Comparison of ENCODE assay signal across 7 cellular contexts in genomic region chr9:37591775-37592107, GRCh38. TPM values are rescaled to one million over a fixed set of nuclear protein-coding genes. Genes with fewer than 3 reads are reported as not detected.
DNase-seq lines count a peak whose midpoint lies in the region; TF ChIP-seq lines count a peak whose summit lies in the region.

No MANE protein-coding gene starts in this region.

- H3K79me2 ChIP-seq in hepatocyte, result peaks cover 44% of the 10 kb centered on the region

- peaks cover 26% of the 10 kb centered on the region for H3K4me1 Mint-ChIP-seq in T-helper 2 cell treated with Interferon-gamma antibody and Interleukin-4, amounts not matched to agents 5 μg/mL and 100 μg/mL, for 36 hours (ENCODE audit: low read depth)
- H3K4me1 Mint-ChIP-seq in stimulated activated naive CD8-positive, alpha-beta T cell treated with anti-CD3 and anti-CD28 coated beads, Interleukin-15, Interleukin-2, amounts not matched to agents 100 ng/mL and 50 ng/mL, for 24 hours (ENCODE audit: low read depth), result peaks cover 45% of the 10 kb centered on the region

- peaks cover 5% of the 10 kb centered on the region for H4K20me1 ChIP-seq in hepatocyte (ENCODE audit: insufficient read depth, poor library complexity, severe bottlenecking)

- H3K4me1 ChIP-seq in HEK293 (ENCODE audit: control insufficient read depth, insufficient read depth, low read length), result no peaks in the 10 kb centered on the region
- no peaks in the 10 kb centered on the region for H3K4me1 ChIP-seq in hepatocyte (ENCODE audit: insufficient read depth)

- H3K4me3 ChIP-seq in HEK293 (ENCODE audit: low read depth, low read length) (peak overlapping the region; percentile 83), hepatocyte (peak overlapping the region; percentile 70)

- TF ChIP-seq CTCF in HEK293 (tag by site-specific recombination; IDR thresholded peaks at IDR 0.05) (no peak), hepatocyte (IDR thresholded peaks at IDR 0.05; ENCODE audit: poor library complexity) (no peak)

- H3K27ac Mint-ChIP-seq in T-helper 2 cell treated with Interferon-gamma antibody and Interleukin-4, amounts not matched to agents 5 μg/mL and 100 μg/mL, for 36 hours, result peak overlapping the region; percentile 97
- H3K27ac Mint-ChIP-seq in stimulated activated naive CD8-positive, alpha-beta T cell treated with anti-CD3 and anti-CD28 coated beads, Interleukin-15, Interleukin-2, amounts not matched to agents 100 ng/mL and 50 ng/mL, for 24 hours, result peak overlapping the region; percentile 99

- H3K27me3 Mint-ChIP-seq in T-helper 2 cell treated with Interferon-gamma antibody and Interleukin-4, amounts not matched to agents 5 μg/mL and 100 μg/mL, for 36 hours (ENCODE audit: low read depth), result peaks cover 16% of the 10 kb centered on the region
- H3K27me3 Mint-ChIP-seq in stimulated activated naive CD8-positive, alpha-beta T cell treated with anti-CD3 and anti-CD28 coated beads, Interleukin-15, Interleukin-2, amounts not matched to agents 100 ng/mL and 50 ng/mL, for 24 hours, result peaks cover 10% of the 10 kb centered on the region

- H3K27me3 ChIP-seq in hepatocyte, result no peaks in the 10 kb centered on the region

- peaks cover 13 to 38% of the 10 kb centered on the region in 2 experiments for H3K36me3 ChIP-seq in HEK293 (ENCODE audit: control insufficient read depth in 2 of 2, insufficient read depth in 1 of 2, low read length in 2 of 2)
- no peaks in the 10 kb centered on the region for H3K36me3 ChIP-seq in hepatocyte (replicated peaks; ENCODE audit: insufficient read depth, low read depth)

- peak overlapping the region; percentile 91 for H2AFZ ChIP-seq in hepatocyte

- peaks cover 25% of the 10 kb centered on the region for H3K36me3 Mint-ChIP-seq in T-helper 2 cell treated with Interferon-gamma antibody and Interleukin-4, amounts not matched to agents 5 μg/mL and 100 μg/mL, for 36 hours (ENCODE audit: low read depth)
- peaks cover 44% of the 10 kb centered on the region for H3K36me3 Mint-ChIP-seq in stimulated activated naive CD8-positive, alpha-beta T cell treated with anti-CD3 and anti-CD28 coated beads, Interleukin-15, Interleukin-2, amounts not matched to agents 100 ng/mL and 50 ng/mL, for 24 hours (ENCODE audit: low read depth)

- peak overlapping the region; percentile 99 for H3K4me3 Mint-ChIP-seq in T-helper 2 cell treated with Interferon-gamma antibody and Interleukin-4, amounts not matched to agents 5 μg/mL and 100 μg/mL, for 36 hours
- peak overlapping the region; percentile 96 for H3K4me3 Mint-ChIP-seq in stimulated activated naive CD8-positive, alpha-beta T cell treated with anti-CD3 and anti-CD28 coated beads, Interleukin-15, Interleukin-2, amounts not matched to agents 100 ng/mL and 50 ng/mL, for 24 hours

- no peaks in the 10 kb centered on the region for H3K9me2 ChIP-seq in hepatocyte (replicated peaks; ENCODE audit: insufficient read depth)

- peak overlapping the region; percentile 79 for H3K4me2 ChIP-seq in hepatocyte

- 7% methylated on average over 13 of the region's 13 CpGs for WGBS in hepatocyte (ENCODE audit: low lambda C conversion rate, missing lambda C conversion rate)

- no peaks in the 10 kb centered on the region for H3K9me3 Mint-ChIP-seq in T-helper 2 cell treated with Interferon-gamma antibody and Interleukin-4, amounts not matched to agents 5 μg/mL and 100 μg/mL, for 36 hours
- H3K9me3 Mint-ChIP-seq in stimulated activated naive CD8-positive, alpha-beta T cell treated with anti-CD3 and anti-CD28 coated beads, Interleukin-15, Interleukin-2, amounts not matched to agents 100 ng/mL and 50 ng/mL, for 24 hours, result no peaks in the 10 kb centered on the region

- CTCF ChIA-PET in HEK293 (lab: Yijun Ruan, JAX), result interaction anchor here (0.5 to 2.6 kb wide), 6 partner anchors 10 to 478 kb away, joined by 3 to 16 read pairs (median 6); partner anchors contain the start of gene FBXO10

- DNase-seq in T-helper 2 cell treated with Interferon-gamma antibody and Interleukin-4, amounts not matched to agents 5 μg/mL and 100 μg/mL, for 36 hours (ENCODE audit: low spot score), result no peak
- no peak for DNase-seq in hepatocyte (ENCODE audit: low spot score)
- DNase-seq in NCI-H1105 (lab: John Stamatoyannopoulos, UW), result no peak
- no peak for DNase-seq in activated CD4-positive, CD25-positive, alpha-beta regulatory T cell treated with anti-CD3 and anti-CD28 coated beads, Interleukin-2, amount 50 U/mL, for 72 hours
- no peak for DNase-seq in HPDE6-E6E7 (ENCODE audit: extremely low spot score)

- peak overlapping the region; percentile 80; the same call in 1 of the 2 replicates for H3K27ac ChIP-seq in HEK293 (ENCODE audit: extremely low read depth, low read depth, low read length)
- peak overlapping the region; percentile 92 for H3K27ac ChIP-seq in hepatocyte

- POLR2A ChIA-PET in HEK293 (lab: Yijun Ruan, JAX), result interaction anchor here (0.6 to 2.4 kb wide), 17 partner anchors 8 to 407 kb away, joined by 3 to 42 read pairs (median 5); partner anchors contain the start of genes EXOSC3, FBXO10, POLR1E and ZBTB5

- H3K9me3 ChIP-seq in HEK293 (ENCODE audit: control insufficient read depth, insufficient read depth, low read depth, low read length) (no peaks in the 10 kb centered on the region), hepatocyte (ENCODE audit: low read depth) (no peaks in the 10 kb centered on the region)

TF ChIP-seq in HEK293, 187 proteins besides CTCF, POLR2A, EP300 and RAD21:
- TF ChIP-seq ZFHX2 (tag by site-specific recombination; conservative IDR thresholded peaks at IDR 0.05) (peak; percentile 40), EGR2 (tag by site-specific recombination; IDR thresholded peaks at IDR 0.05; ENCODE audit: low read depth) (peak; percentile 46; the same call in 1 of the 2 replicates), ZNF132 (tag by site-specific recombination; IDR thresholded peaks at IDR 0.05; ENCODE audit: borderline replicate concordance) (no peak)
TF ChIP-seq in HEK293: peak in this region for 2.

RNA-seq across cellular contexts. Expression of gene TOMM5, which starts 0.7 kb away (rescaled TPM):
- 173 and 187 TPM in 2 replicates for total RNA-seq in hepatocyte
- polyA plus RNA-seq in hepatocyte, result 283 and 293 TPM in 2 replicates

RNA-seq across cellular contexts. Expression of gene FBXO10, which starts 15.6 kb away (rescaled TPM):
- total RNA-seq in hepatocyte, result 10.2 and 12.5 TPM in 2 replicates
- polyA plus RNA-seq in hepatocyte, result 7.4 and 9.8 TPM in 2 replicates

RNA-seq across cellular contexts. Expression of gene FRMPD1, which starts 59.0 kb away (rescaled TPM):
- 0.10 and 0.28 TPM in 2 replicates for total RNA-seq in hepatocyte
- 0.36 and 1.2 TPM in 2 replicates for polyA plus RNA-seq in hepatocyte
